In the genomic region with DNA sequence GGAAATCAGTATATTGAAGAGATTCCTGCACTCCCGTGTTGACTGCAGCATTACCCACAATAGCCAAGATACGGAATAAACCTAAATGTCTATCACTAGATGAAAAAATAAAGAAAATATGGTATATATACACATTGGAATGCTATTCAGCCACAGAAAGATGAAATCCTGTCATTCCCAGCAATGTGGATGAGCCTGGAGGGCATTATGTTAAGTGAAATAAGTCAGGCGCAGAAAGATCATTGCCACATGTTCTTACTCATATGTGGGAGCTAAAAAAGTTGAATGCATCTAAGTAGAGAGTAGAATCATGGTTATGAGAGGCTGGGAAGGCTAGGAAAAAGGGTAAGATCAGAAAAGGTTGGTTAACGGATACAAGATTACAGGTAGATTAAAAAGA, we compare ENCODE assay signal across 21 cellular contexts.
"Had no signal": no experiment of that assay in that cellular context is flagged by ENCODE, and none has a peak within 500 bp of the region (broad histone marks: within the 10 kb centered on the region; RNA-seq: fewer than 3 reads in every experiment).

No MANE protein-coding gene starts in this region.

- H3K4me1 ChIP-seq: esophagus muscularis mucosa, foreskin keratinocyte, gastroesophageal sphincter, heart right ventricle, left lung, lower lobe of right lung had no signal

- H3K27me3 ChIP-seq: esophagus muscularis mucosa, foreskin keratinocyte, heart right ventricle, left lung had no signal

- H3K4me3 ChIP-seq: coronary artery, dorsolateral prefrontal cortex, esophagus muscularis mucosa, gastroesophageal sphincter, heart right ventricle, left lung, lower lobe of right lung, mucosa of descending colon had no signal

- H3K36me3 ChIP-seq: esophagus muscularis mucosa, gastroesophageal sphincter, heart right ventricle, left lung, lower lobe of right lung had no signal

- H3K4me3 Mint-ChIP-seq: mesothelial cell of epicardium; naive B cell; naive thymus-derived CD8-positive, alpha-beta T cell had no signal

- DNase-seq: dermis blood vessel endothelial cell; dorsolateral prefrontal cortex; effector CD4-positive, alpha-beta T cell; effector memory CD4-positive, alpha-beta T cell; glutamatergic neuron; head of caudate nucleus; heart right ventricle; hippocampal formation; left cardiac atrium; left lung; left ventricle myocardium superior; lower lobe of right lung; mesenchymal stem cell; mucosa of descending colon; naive B cell; naive thymus-derived CD8-positive, alpha-beta T cell had no signal

- H3K27ac Mint-ChIP-seq: mesothelial cell of epicardium; naive B cell; naive thymus-derived CD8-positive, alpha-beta T cell had no signal

- H3K4me1 Mint-ChIP-seq: mesothelial cell of epicardium; naive B cell; naive thymus-derived CD8-positive, alpha-beta T cell had no signal

- H3K36me3 Mint-ChIP-seq: mesothelial cell of epicardium; naive B cell; naive thymus-derived CD8-positive, alpha-beta T cell had no signal

- H3K9me3 ChIP-seq: esophagus muscularis mucosa, gastroesophageal sphincter, heart right ventricle, left lung, lower lobe of right lung, mucosa of descending colon had no signal

- H3K27ac ChIP-seq: coronary artery, dorsolateral prefrontal cortex, esophagus muscularis mucosa, foreskin keratinocyte, gastroesophageal sphincter, heart right ventricle, left lung, lower lobe of right lung had no signal

- H3K9me3 Mint-ChIP-seq: mesothelial cell of epicardium had no signal
